ENCODE assay signal across 12 cellular contexts in the genomic region with DNA sequence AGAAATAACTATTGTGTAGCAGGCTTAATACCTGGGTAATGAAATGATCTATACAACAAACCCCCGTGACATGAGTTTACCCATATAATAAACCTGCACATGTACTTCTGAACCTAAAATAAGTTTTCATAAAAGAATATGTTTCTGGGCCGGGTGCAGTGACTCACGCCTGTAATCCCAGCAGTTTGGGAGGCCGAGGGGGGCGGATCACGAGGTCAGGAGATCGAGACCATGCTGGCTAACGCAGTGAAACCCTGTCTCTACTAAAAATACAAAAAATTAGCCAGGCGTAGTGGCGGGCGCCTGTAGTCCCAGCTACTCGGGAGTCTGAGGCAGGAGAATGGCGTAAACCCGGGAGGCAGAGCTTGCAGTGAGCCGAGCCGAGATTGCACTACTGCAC. TPM values are rescaled to one million over a fixed set of nuclear protein-coding genes. Genes with fewer than 3 reads are reported as not detected.
"Had no signal": no experiment of that assay in that cellular context is flagged by ENCODE, and none has a peak within 500 bp of the region (broad histone marks: within the 10 kb centered on the region; RNA-seq: fewer than 3 reads in every experiment).

No MANE protein-coding gene starts in this region.

RNA-seq across cellular contexts. Expression of a gene that starts 2.6 kb away (rescaled TPM):
- total RNA-seq: OCI-LY7, PC-3, PC-9, Peyer's patch, Right ventricle myocardium inferior, Right ventricle myocardium superior, RPMI7951, SJCRH30, SJSA1, SK-MEL-5, T-cell had no signal
- polyA plus RNA-seq: SK-N-SH had no signal

RNA-seq across cellular contexts. Expression of a gene that starts 25.7 kb away (rescaled TPM):
- total RNA-seq: OCI-LY7, PC-3, PC-9, RPMI7951, SJCRH30, SK-MEL-5 had no signal
- polyA plus RNA-seq: SK-N-SH had no signal
